Comparison of ENCODE assay signal across 9 cellular contexts in genomic region chr17:47802341-47803022, GRCh38. TPM values are rescaled to one million over a fixed set of nuclear protein-coding genes. Genes with fewer than 3 reads are reported as not detected.
DNase-seq lines count a peak whose midpoint lies in the region; ATAC-seq and TF ChIP-seq lines count a peak whose summit lies in the region.
"Had no signal": no experiment of that assay in that cellular context is flagged by ENCODE, and none has a peak within 500 bp of the region (broad histone marks: within the 10 kb centered on the region; RNA-seq: fewer than 3 reads in every experiment).

No MANE protein-coding gene starts in this region.

- no peak overlapping the region for H3K4me3 Mint-ChIP-seq in activated CD4-positive, alpha-beta memory T cell treated with anti-CD3 and anti-CD28 coated beads, Interleukin-2, amount 10 ng/mL, durations not matched to agents 7 days and 5 days
- no peak overlapping the region for H3K4me3 Mint-ChIP-seq in neural crest cell

- TF ChIP-seq CTCF in C4-2B (conservative IDR thresholded peaks at IDR 0.05) = peak; percentile 84
- TF ChIP-seq CTCF in epithelial cell of esophagus (IDR thresholded peaks at IDR 0.05; ENCODE audit: insufficient read depth, low read depth, low read length, missing control alignments) = peak; percentile 73
- peak; percentile 69 for TF ChIP-seq CTCF in neural crest cell (conservative IDR thresholded peaks at IDR 0.05)
- peak; percentile 36 for TF ChIP-seq CTCF in thoracic aorta (IDR thresholded peaks at IDR 0.05)

- H3K27ac ChIP-seq in C4-2B (no peak overlapping the region), thoracic aorta (no peak overlapping the region)

- peaks cover 7% of the 10 kb centered on the region for H3K36me3 Mint-ChIP-seq in activated CD4-positive, alpha-beta memory T cell treated with anti-CD3 and anti-CD28 coated beads, Interleukin-2, amount 10 ng/mL, durations not matched to agents 7 days and 5 days (ENCODE audit: low read depth)
- H3K36me3 Mint-ChIP-seq in neural crest cell (ENCODE audit: low read depth) = no peaks in the 10 kb centered on the region

- no peak overlapping the region for H3K4me3 ChIP-seq in HAP-1
- H3K4me3 ChIP-seq in epithelial cell of esophagus (ENCODE audit: low read length) = no peak overlapping the region
- H3K4me3 ChIP-seq in thoracic aorta = no peak overlapping the region

- H3K27me3 ChIP-seq in HAP-1 (ENCODE audit: low read depth) (peaks cover 10% of the 10 kb centered on the region), thoracic aorta (replicated peaks; ENCODE audit: insufficient read depth) (no peaks in the 10 kb centered on the region)

- H3K27me3 Mint-ChIP-seq in activated CD4-positive, alpha-beta memory T cell treated with anti-CD3 and anti-CD28 coated beads, Interleukin-2, amount 10 ng/mL, durations not matched to agents 7 days and 5 days = peaks cover 4% of the 10 kb centered on the region
- peaks cover 56% of the 10 kb centered on the region for H3K27me3 Mint-ChIP-seq in neural crest cell (ENCODE audit: low read depth)

- H3K27ac Mint-ChIP-seq in activated CD4-positive, alpha-beta memory T cell treated with anti-CD3 and anti-CD28 coated beads, Interleukin-2, amount 10 ng/mL, durations not matched to agents 7 days and 5 days = no peak overlapping the region
- no peak overlapping the region for H3K27ac Mint-ChIP-seq in neural crest cell (ENCODE audit: unreplicated experiment)

- H3K4me1 ChIP-seq in HAP-1 (no peaks in the 10 kb centered on the region), thoracic aorta (ENCODE audit: control insufficient read depth in 1 of 2, low read depth in 2 of 2) (peaks cover 0 to 15% of the 10 kb centered on the region in 2 donors)

- POLR2A ChIA-PET in activated CD4-positive, alpha-beta memory T cell treated with anti-CD3 and anti-CD28 coated beads, Interleukin-2, amount 10 ng/mL, durations not matched to agents 7 days and 5 days (lab: Charles Lee) = interaction anchor here (0.8 to 1.2 kb wide), 4 partner anchors 70 to 122 kb away, joined by 3 to 5 read pairs (median 3); partner anchors contain the start of gene TBX21

- CTCF ChIA-PET in activated CD4-positive, alpha-beta memory T cell treated with anti-CD3 and anti-CD28 coated beads, Interleukin-2, amount 10 ng/mL, durations not matched to agents 7 days and 5 days (lab: Charles Lee) = interaction anchor here (1.0 to 2.5 kb wide), 6 partner anchors 10 to 152 kb away, joined by 3 to 10 read pairs (median 5); no protein-coding TSS in a partner anchor

- no peaks in the 10 kb centered on the region for H3K4me1 Mint-ChIP-seq in activated CD4-positive, alpha-beta memory T cell treated with anti-CD3 and anti-CD28 coated beads, Interleukin-2, amount 10 ng/mL, durations not matched to agents 7 days and 5 days
- no peaks in the 10 kb centered on the region for H3K4me1 Mint-ChIP-seq in neural crest cell

- no peaks in the 10 kb centered on the region for H3K9me3 ChIP-seq in HAP-1
- no peaks in the 10 kb centered on the region for H3K9me3 ChIP-seq in thoracic aorta

- DNase-seq in HAP-1 (ENCODE audit: low spot score in 2 of 2) = peak; percentile 25 to 67
- peak; percentile 84 to 94 for DNase-seq in NCI-H524 (lab: John Stamatoyannopoulos, UW)
- peak; percentile 66 for DNase-seq in activated CD4-positive, alpha-beta memory T cell treated with anti-CD3 and anti-CD28 coated beads, Interleukin-2, amount 10 ng/mL, durations not matched to agents 7 days and 5 days
- DNase-seq in epithelial cell of esophagus (ENCODE audit: low read depth) = peak; percentile 71
- peak; percentile 27 for DNase-seq in neural crest cell (ENCODE audit: low read depth, low spot score)
- DNase-seq in thoracic aorta (ENCODE audit: low spot score) = no peak

- in situ Hi-C loops in HAP-1 (cut with MboI; ENCODE audit: low sequenced_read_pairs) = no loop called here

- ATAC-seq in thoracic aorta (ENCODE audit: insufficient number of reproducible peaks, low FRiP score, low read depth) = no peak
- no peak for ATAC-seq in GM18861 (IDR thresholded peaks at IDR 0.05; ENCODE audit: unreplicated experiment)

- H3K36me3 ChIP-seq in HAP-1 (replicated peaks) = no peaks in the 10 kb centered on the region
- peaks cover 5% of the 10 kb centered on the region for H3K36me3 ChIP-seq in thoracic aorta

- H3K9me3 Mint-ChIP-seq in activated CD4-positive, alpha-beta memory T cell treated with anti-CD3 and anti-CD28 coated beads, Interleukin-2, amount 10 ng/mL, durations not matched to agents 7 days and 5 days = no peaks in the 10 kb centered on the region
- no peaks in the 10 kb centered on the region for H3K9me3 Mint-ChIP-seq in neural crest cell

RNA-seq across cellular contexts. Expression of gene OSBPL7, which starts 19.1 kb away (rescaled TPM):
- 10 to 100 TPM; 33.2 to 36.1 TPM for total RNA-seq in activated CD4-positive, alpha-beta memory T cell treated with anti-CD3 and anti-CD28 coated beads, Interleukin-2, amount 10 ng/mL, durations not matched to agents 7 days and 5 days
- 14.3 and 14.6 TPM in 2 replicates for total RNA-seq in neural crest cell
- total RNA-seq in thoracic aorta = 10 to 100 TPM; 15.5 to 20.0 TPM

RNA-seq across cellular contexts. Expression of gene MRPL10, which starts 28.9 kb away (rescaled TPM):
- total RNA-seq in activated CD4-positive, alpha-beta memory T cell treated with anti-CD3 and anti-CD28 coated beads, Interleukin-2, amount 10 ng/mL, durations not matched to agents 7 days and 5 days = 10 to 100 TPM; 91.5 to 95.7 TPM
- total RNA-seq in neural crest cell (50.0 and 55.3 TPM in 2 replicates), thoracic aorta (10 to 100 TPM; 25.8 to 34.8 TPM)

RNA-seq across cellular contexts. Expression of gene LRRC46, which starts 29.0 kb away (rescaled TPM):
- under 1 TPM; 0.45 to 0.53 TPM for total RNA-seq in activated CD4-positive, alpha-beta memory T cell treated with anti-CD3 and anti-CD28 coated beads, Interleukin-2, amount 10 ng/mL, durations not matched to agents 7 days and 5 days
- 0.84 and 1.4 TPM in 2 replicates for total RNA-seq in neural crest cell
- total RNA-seq in thoracic aorta = under 1 TPM in 1 of 2 donors, not detected in 1; 0.42 TPM
- total RNA-seq: mononuclear cell had no signal

RNA-seq across cellular contexts. Expression of gene SCRN2, which starts 38.6 kb away (rescaled TPM):
- 10 to 100 TPM; 29.1 to 29.8 TPM for total RNA-seq in activated CD4-positive, alpha-beta memory T cell treated with anti-CD3 and anti-CD28 coated beads, Interleukin-2, amount 10 ng/mL, durations not matched to agents 7 days and 5 days
- total RNA-seq in neural crest cell (32.7 and 37.8 TPM in 2 replicates), thoracic aorta (10 to 100 TPM; 22.9 to 29.3 TPM)

RNA-seq across cellular contexts. Expression of gene SP6, which starts 48.5 kb away (rescaled TPM):
- total RNA-seq in activated CD4-positive, alpha-beta memory T cell treated with anti-CD3 and anti-CD28 coated beads, Interleukin-2, amount 10 ng/mL, durations not matched to agents 7 days and 5 days = under 1 TPM; 0.10 to 0.15 TPM
- 0.16 and 0.25 TPM in 2 replicates for total RNA-seq in neural crest cell
- total RNA-seq in thoracic aorta = not detected
